In genomic region chrX:7941390-7942042, GRCh38 we compare ENCODE assay signal across 9 cellular contexts. TPM values are rescaled to one million over a fixed set of nuclear protein-coding genes. Genes with fewer than 3 reads are reported as not detected.
DNase-seq lines count a peak whose midpoint lies in the region; ATAC-seq and TF ChIP-seq lines count a peak whose summit lies in the region.
"Had no signal": no experiment of that assay in that cellular context is flagged by ENCODE, and none has a peak within 500 bp of the region (broad histone marks: within the 10 kb centered on the region; RNA-seq: fewer than 3 reads in every experiment).

No MANE protein-coding gene starts in this region.

- CTCF ChIA-PET in RWPE1 (lab: Yijun Ruan, JAX) (no interaction called here), T-cell (lab: Charles Lee) (no interaction called here)

- H3K79me2 ChIP-seq in GM23338 (replicated peaks; ENCODE audit: insufficient read depth) = no peaks in the 10 kb centered on the region

- H3K27me3 ChIP-seq in GM23338 (ENCODE audit: insufficient read depth) (no peaks in the 10 kb centered on the region), Peyer's patch (no peaks in the 10 kb centered on the region), prostate gland (replicated peaks; ENCODE audit: insufficient read depth) (no peaks in the 10 kb centered on the region)

- no peaks in the 10 kb centered on the region for H3F3A ChIP-seq in GM23338 (replicated peaks; ENCODE audit: low read depth)

- H3K36me3 Mint-ChIP-seq in GM23338 (ENCODE audit: low read depth) = no peaks in the 10 kb centered on the region
- H3K36me3 Mint-ChIP-seq in T-cell = no peaks in the 10 kb centered on the region

- H3K27ac ChIP-seq in GM23338 (ENCODE audit: low read depth) = no peak overlapping the region
- no peak overlapping the region for H3K27ac ChIP-seq in RWPE1
- H3K27ac ChIP-seq in Peyer's patch = no peak overlapping the region
- no peak overlapping the region for H3K27ac ChIP-seq in prostate gland

- TF ChIP-seq CTCF in GM23338 (conservative IDR thresholded peaks at IDR 0.05; ENCODE audit: low read depth in 2 of 2) (peak; percentile 39 to 50), RWPE1 (conservative IDR thresholded peaks at IDR 0.05; ENCODE audit: low read depth) (0 out of 2 replicates have a peak, but pooled peaks have one; percentile 12), Peyer's patch (IDR thresholded peaks at IDR 0.05) (peak in 2 of 6 experiments; percentile 15 to 25), prostate gland (IDR thresholded peaks at IDR 0.05) (no peak)

- H3K9me2 ChIP-seq in GM23338 (ENCODE audit: insufficient read depth) = no peaks in the 10 kb centered on the region

- POLR2A ChIA-PET in RWPE1 (lab: Yijun Ruan, JAX; ENCODE audit: low non-redundant PET) = no interaction called here
- POLR2A ChIA-PET in T-cell (lab: Charles Lee) = interaction anchor here in 1 of 2 donors (0.6 kb wide), 1 partner anchor 38 kb away, joined by 3 read pairs; no protein-coding TSS in a partner anchor

- DNase-seq in D341Med (ENCODE audit: low spot score) (peak; percentile 12), GM23338 (ENCODE audit: low spot score) (peak; percentile 37), RWPE1 (ENCODE audit: low spot score) (no peak), left kidney (ENCODE audit: low read depth, low spot score) (peak; percentile 30), T-cell (no peak), Peyer's patch (no peak), prostate gland (ENCODE audit: low spot score) (no peak)
- DNase-seq: cerebellar nuclear complex had no signal

- TF ChIP-seq POLR2A in Peyer's patch (IDR thresholded peaks at IDR 0.05) = no peak
- no peak for TF ChIP-seq POLR2A in prostate gland (IDR thresholded peaks at IDR 0.05)

- 6% methylated on average over 3 of the region's 3 CpGs for WGBS in prostate gland

- H3K9me3 Mint-ChIP-seq in GM23338 = no peaks in the 10 kb centered on the region
- H3K9me3 Mint-ChIP-seq in T-cell = no peaks in the 10 kb centered on the region

- H3K27ac Mint-ChIP-seq in GM23338 (no peak overlapping the region), T-cell (no peak overlapping the region)

- H3K4me1 Mint-ChIP-seq in GM23338 = peaks cover under 1% of the 10 kb centered on the region; the same call in 2 of the 3 replicates
- H3K4me1 Mint-ChIP-seq in T-cell = peaks cover 2 to 3% (median 2%) of the 10 kb centered on the region in 3 donors

- intact Hi-C loops in prostate gland (cut with DNase I) = no loop called here

- H3K4me3 ChIP-seq in GM23338 = no peak overlapping the region
- no peak overlapping the region for H3K4me3 ChIP-seq in Peyer's patch
- H3K4me3 ChIP-seq in prostate gland = no peak overlapping the region

- H3K36me3 ChIP-seq in GM23338 (ENCODE audit: insufficient read depth) = no peaks in the 10 kb centered on the region
- H3K36me3 ChIP-seq in Peyer's patch = no peaks in the 10 kb centered on the region
- H3K36me3 ChIP-seq in prostate gland = no peaks in the 10 kb centered on the region

- H3K4me1 ChIP-seq in GM23338 (ENCODE audit: insufficient read depth) = no peaks in the 10 kb centered on the region
- H3K4me1 ChIP-seq in Peyer's patch = no peaks in the 10 kb centered on the region
- no peaks in the 10 kb centered on the region for H3K4me1 ChIP-seq in prostate gland (replicated peaks)

- H4K20me1 ChIP-seq in GM23338 (replicated peaks; ENCODE audit: insufficient read depth) = no peaks in the 10 kb centered on the region

- H2AFZ ChIP-seq in GM23338 = no peak overlapping the region

- no peaks in the 10 kb centered on the region for H3K9me3 ChIP-seq in Peyer's patch
- no peaks in the 10 kb centered on the region for H3K9me3 ChIP-seq in prostate gland

- H3K4me3 Mint-ChIP-seq in GM23338 (no peak overlapping the region), T-cell (no peak overlapping the region)

- ATAC-seq in GM23338 = peak; percentile 29; the same call in 1 of the 3 replicates
- no peak for ATAC-seq in T-cell (replicated peaks in 1 of 4)
- no peak for ATAC-seq in HG03460 (IDR thresholded peaks at IDR 0.05; ENCODE audit: unreplicated experiment)

- no peak overlapping the region for H3K4me2 ChIP-seq in GM23338

- no peaks in the 10 kb centered on the region for H3K27me3 Mint-ChIP-seq in GM23338 (ENCODE audit: insufficient read depth, low read depth, poor library complexity)
- H3K27me3 Mint-ChIP-seq in T-cell = peaks cover 0 to 8% of the 10 kb centered on the region in 2 donors

TF ChIP-seq in GM23338, 12 proteins besides CTCF, POLR2A, EP300 and RAD21 (continues in another document):
- no peak for TF ChIP-seq ZNF114 (CRISPR knock-in tag; IDR thresholded peaks at IDR 0.05)
- no peak for TF ChIP-seq JUNB (IDR thresholded peaks at IDR 0.05; ENCODE audit: unreplicated experiment)
- TF ChIP-seq EZH2 (IDR thresholded peaks at IDR 0.05; ENCODE audit: low read depth, unreplicated experiment) = no peak
- TF ChIP-seq ZNF331 (CRISPR knock-in tag; IDR thresholded peaks at IDR 0.05; ENCODE audit: low read depth) = no peak
- TF ChIP-seq CREB1 (CRISPR knock-in tag; IDR thresholded peaks at IDR 0.05; ENCODE audit: low read depth) = no peak
- TF ChIP-seq STAT1 (IDR thresholded peaks at IDR 0.05; ENCODE audit: unreplicated experiment) = no peak
- TF ChIP-seq ETS1 (IDR thresholded peaks at IDR 0.05) = no peak
- TF ChIP-seq EZH2phosphoT487 (IDR thresholded peaks at IDR 0.05; ENCODE audit: unreplicated experiment) = no peak
- no peak for TF ChIP-seq ZNF462 (CRISPR knock-in tag; IDR thresholded peaks at IDR 0.05)
- TF ChIP-seq NANOG (IDR thresholded peaks at IDR 0.05; ENCODE audit: borderline replicate concordance) = no peak

RNA-seq across cellular contexts. Expression of gene PNPLA4, which starts 14.3 kb away (rescaled TPM):
- 11.8 and 20.0 TPM in 2 replicates for total RNA-seq in GM23338 (2014; rRNA removed; shearing (Covaris generic))
- polyA plus RNA-seq in GM23338 (2016; fragmentation: Nextera tagmentation; extraction: Ambion mirVana) = 15.1 and 19.4 TPM in 2 replicates
- total RNA-seq in T-cell = 1 to 10 TPM; 5.1 to 7.0 (median 6.2) TPM
- total RNA-seq in Peyer's patch = 10 to 100 TPM in 2 of 4 donors, 1 to 10 TPM in 1, under 1 TPM in 1; 0.83 to 25.5 (median 10.9) TPM
- total RNA-seq in prostate gland = 10 to 100 TPM; 23.1 to 29.0 TPM

Comparison
In these comparisons a context has a peak if more than half of its experiments do, and no peak if none do; other contexts are left out.
1. DNase-seq: peak in D341Med (single experiment), GM23338 (single experiment) and left kidney (single experiment); none in RWPE1 (single experiment), T-cell (0 of 34), Peyer's patch (0 of 3) and prostate gland (single experiment).
2. CTCF ChIP-seq: peak in GM23338 (2 of 2) and RWPE1 (single experiment); none in prostate gland (0 of 4).